In the genomic region with DNA sequence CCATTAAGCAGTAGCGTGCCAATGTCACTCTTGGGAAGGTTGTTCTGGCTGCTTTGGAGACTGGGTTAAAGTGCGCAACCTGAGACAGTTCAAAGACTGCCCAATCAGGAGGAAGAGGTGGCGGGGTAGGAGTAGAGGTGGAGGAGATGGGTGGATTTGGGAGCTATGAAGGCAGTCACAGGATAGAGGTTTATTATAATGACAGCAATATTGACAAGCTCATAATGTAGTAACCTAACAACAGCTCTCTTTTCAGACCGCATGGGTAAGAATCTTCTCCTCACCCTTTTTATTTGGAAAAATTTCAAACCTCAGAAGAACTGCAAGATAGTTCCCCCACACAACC, we compare ENCODE assay signal across 33 cellular contexts. TPM values are rescaled to one million over a fixed set of nuclear protein-coding genes. Genes with fewer than 3 reads are reported as not detected.
DNase-seq lines count a peak whose midpoint lies in the region; ATAC-seq, FAIRE-seq and TF ChIP-seq lines count a peak whose summit lies in the region.
"Had no signal": no experiment of that assay in that cellular context is flagged by ENCODE, and none has a peak within 500 bp of the region (broad histone marks: within the 10 kb centered on the region; RNA-seq: fewer than 3 reads in every experiment).

No MANE protein-coding gene starts in this region.

- H3K79me1 ChIP-seq in IMR-90 (ENCODE audit: low read depth in 1 of 2, low read length in 2 of 2): peaks cover 0 to 3% of the 10 kb centered on the region in 2 experiments; a peak in 1 of 4 replicates

- no peak overlapping the region for H4K91ac ChIP-seq in IMR-90 (ENCODE audit: insufficient read depth, low read depth, low read length)

- H4K8ac ChIP-seq in IMR-90 (ENCODE audit: low read depth in 2 of 2, low read length in 2 of 2): no peak overlapping the region

- no peak overlapping the region for H2AK9ac ChIP-seq in IMR-90 (replicated peaks; ENCODE audit: low read depth, low read length, poor library complexity)

- H3K18ac ChIP-seq in IMR-90 (ENCODE audit: low read depth, low read length): no peak overlapping the region

- no peak overlapping the region for H2AK5ac ChIP-seq in IMR-90 (ENCODE audit: low read depth, low read length)

- no peaks in the 10 kb centered on the region for H3K9me3 Mint-ChIP-seq in astrocyte (ENCODE audit: unreplicated experiment)
- H3K9me3 Mint-ChIP-seq in natural killer cell treated with Interleukin-12 subunit alpha and Interleukin-12 subunit beta and Interleukin-15 and Interleukin-18, amount 100 ng/mL, for 72 hours: no peaks in the 10 kb centered on the region
- H3K9me3 Mint-ChIP-seq: activated naive CD8-positive, alpha-beta T cell treated with anti-CD3 and anti-CD28 coated beads, Interleukin-2, amount 10 ng/mL, durations not matched to agents 7 days and 5 days; stimulated activated naive CD8-positive, alpha-beta T cell treated with anti-CD3 and anti-CD28 coated beads, Interleukin-15, amount 100 ng/mL, for 72 hours; T-helper 2 cell treated with Interferon-gamma antibody and Interleukin-4, amounts not matched to agents 5 μg/mL and 100 μg/mL, for 36 hours had no signal

- no peak for TF ChIP-seq RAD21 in IMR-90 (IDR thresholded peaks at IDR 0.05; ENCODE audit: low read length)

- no peaks in the 10 kb centered on the region for H3K36me3 Mint-ChIP-seq in astrocyte (ENCODE audit: low read depth, unreplicated experiment)
- no peaks in the 10 kb centered on the region for H3K36me3 Mint-ChIP-seq in natural killer cell treated with Interleukin-12 subunit alpha and Interleukin-12 subunit beta and Interleukin-15 and Interleukin-18, amount 100 ng/mL, for 72 hours
- H3K36me3 Mint-ChIP-seq: activated naive CD8-positive, alpha-beta T cell treated with anti-CD3 and anti-CD28 coated beads, Interleukin-2, amount 10 ng/mL, durations not matched to agents 7 days and 5 days had no signal

- no TSS peak for BruUV-seq in IMR-90 (replicated peaks; lab: Mats Ljungman, UMichigan)

- no peak overlapping the region for H3K4me3 ChIP-seq in IMR-90 (ENCODE audit: insufficient read depth, low read depth, low read length)
- H3K4me3 ChIP-seq in astrocyte (ENCODE audit: insufficient read depth, low read depth, low read length): no peak overlapping the region
- H3K4me3 ChIP-seq in right lobe of liver: no peak overlapping the region
- H3K4me3 ChIP-seq: esophagus muscularis mucosa, gastrocnemius medialis, ovary, tibial artery had no signal

- intact Hi-C loops in IMR-90 (cut with micrococcal nuclease): no loop called here
- intact Hi-C loops in right lobe of liver (cut with DNase I): loop anchor here in 1 of 2 donors (10.0 kb wide), 1 partner anchor 78 kb away; the partner anchor contains the start of gene SETD1B

- no peaks in the 10 kb centered on the region; the same call in 1 of the 2 replicates for H3K4me1 ChIP-seq in IMR-90 (ENCODE audit: control insufficient read depth, insufficient read depth, low read length)
- H3K4me1 ChIP-seq in astrocyte (ENCODE audit: insufficient read depth, low read length): no peaks in the 10 kb centered on the region
- peaks cover 0 to 13% (median 0%) of the 10 kb centered on the region in 4 donors for H3K4me1 ChIP-seq in right lobe of liver

- no peak overlapping the region for H3K4me2 ChIP-seq in IMR-90 (ENCODE audit: low read depth, low read length)
- H3K4me2 ChIP-seq in astrocyte (ENCODE audit: low read length): no peak overlapping the region
- H3K4me2 ChIP-seq: SK-N-SH had no signal

- no peak overlapping the region for H2BK20ac ChIP-seq in IMR-90 (ENCODE audit: low read depth, low read length)

- no peak overlapping the region for H2BK120ac ChIP-seq in IMR-90 (ENCODE audit: low read depth, low read length)

- POLR2A ChIA-PET in IMR-90 (lab: Charles Lee; ENCODE audit: unreplicated experiment): no interaction called here

- H3K27ac ChIP-seq in IMR-90 (ENCODE audit: insufficient read depth, low read length): no peak overlapping the region
- no peak overlapping the region for H3K27ac ChIP-seq in astrocyte (ENCODE audit: low read depth, low read length)
- H3K27ac ChIP-seq in right lobe of liver: peak overlapping the region in 1 of 3 donors; percentile 43
- H3K27ac ChIP-seq: esophagus muscularis mucosa, gastrocnemius medialis, ovary, tibial artery, VCaP had no signal

- TF ChIP-seq POLR2A in IMR-90 (IDR thresholded peaks at IDR 0.05; ENCODE audit: low read depth, low read length): no peak
- TF ChIP-seq POLR2A in right lobe of liver (IDR thresholded peaks at IDR 0.05): no peak

- H3K9me1 ChIP-seq in IMR-90 (ENCODE audit: insufficient read depth, low read length): 0 out of 2 replicates have a peak, but pooled peaks cover 6% of the 10 kb centered on the region

- H2AFZ ChIP-seq in IMR-90 (replicated peaks; ENCODE audit: low read length, poor library complexity) (peak overlapping the region; percentile 70), astrocyte (ENCODE audit: low read depth, low read length) (peak overlapping the region; percentile 26)

- FAIRE-seq in astrocyte (lab: Jason Lieb, UNC): no peak
- FAIRE-seq: GM12892 had no signal

- ATAC-seq in IMR-90 (ENCODE audit: low read depth): no peak
- ATAC-seq in right lobe of liver: peak; percentile 70 to 94 (median 80)
- ATAC-seq in GM19328 (IDR thresholded peaks at IDR 0.05; ENCODE audit: unreplicated experiment): no peak
- ATAC-seq in natural killer cell treated with Interleukin-12 subunit alpha and Interleukin-12 subunit beta and Interleukin-15 and Interleukin-18, amount 100 ng/mL, for 72 hours: no peak
- ATAC-seq: gastrocnemius medialis; right cardiac atrium; stimulated activated naive CD8-positive, alpha-beta T cell treated with anti-CD3 and anti-CD28 coated beads, Interleukin-15, amount 100 ng/mL, for 72 hours had no signal

- H2BK15ac ChIP-seq in IMR-90 (ENCODE audit: low read depth, low read length): no peak overlapping the region

- H3K27me3 ChIP-seq in IMR-90 (ENCODE audit: control insufficient read depth, insufficient read depth, low read length): no peaks in the 10 kb centered on the region
- no peaks in the 10 kb centered on the region for H3K27me3 ChIP-seq in astrocyte (ENCODE audit: insufficient read depth, low read length)
- H3K27me3 ChIP-seq in right lobe of liver: no peaks in the 10 kb centered on the region
- H3K27me3 ChIP-seq: gastrocnemius medialis, ovary, tibial artery had no signal

- no peak overlapping the region for H3K9ac ChIP-seq in IMR-90 (ENCODE audit: low read depth, low read length)
- H3K9ac ChIP-seq in astrocyte (ENCODE audit: low read length): no peak overlapping the region
- H3K9ac ChIP-seq: SK-N-SH had no signal

- CTCF ChIA-PET in IMR-90 (lab: Yijun Ruan, JAX): interaction anchor here (1.0 kb wide), 1 partner anchor 89 kb away, joined by 6 read pairs; no protein-coding TSS in a partner anchor

- H4K20me1 ChIP-seq in IMR-90 (ENCODE audit: insufficient read depth, low read length) (no peaks in the 10 kb centered on the region), astrocyte (ENCODE audit: insufficient read depth, low read length) (no peaks in the 10 kb centered on the region)

- in situ Hi-C loops in IMR-90 (cut with MboI; ENCODE audit: low sequenced_read_pairs): no loop called here

- H3K9me3 ChIP-seq in IMR-90 (ENCODE audit: control insufficient read depth, insufficient read depth, low read length): no peaks in the 10 kb centered on the region
- H3K9me3 ChIP-seq in astrocyte (ENCODE audit: insufficient read depth, low read depth, low read length): no peaks in the 10 kb centered on the region
- H3K9me3 ChIP-seq in right lobe of liver: no peaks in the 10 kb centered on the region
- H3K9me3 ChIP-seq: esophagus muscularis mucosa, gastrocnemius medialis, ovary, SK-N-SH, tibial artery had no signal

- no peak overlapping the region for H3K56ac ChIP-seq in IMR-90 (ENCODE audit: extremely low read depth, insufficient read depth, low read length)

- H3K23ac ChIP-seq in IMR-90 (ENCODE audit: low read depth, low read length): no peak overlapping the region

- TF ChIP-seq CTCF in IMR-90 (conservative IDR thresholded peaks at IDR 0.05; ENCODE audit: low read depth, low read length) (no peak), astrocyte (IDR thresholded peaks at IDR 0.05; ENCODE audit: insufficient read depth, low read depth, low read length) (no peak), right lobe of liver (IDR thresholded peaks at IDR 0.05) (no peak)

- H4K5ac ChIP-seq in IMR-90 (ENCODE audit: low read depth, low read length): no peak overlapping the region

- 40% methylated on average over 2 of the region's 4 CpGs; no CpG with 5 or more reads in 1 of the 2 experiments for WGBS in IMR-90 (ENCODE audit: extremely low coverage in 2 of 2, insufficient read length in 1 of 2), 2 experiments
- 25% methylated on average over 2 of the region's 4 CpGs for WGBS in right lobe of liver (ENCODE audit: insufficient coverage, low coverage, low lambda C conversion rate, missing lambda C conversion rate)

- no peak overlapping the region for H3K4ac ChIP-seq in IMR-90 (ENCODE audit: low read depth, low read length)

- no peak overlapping the region for H3K14ac ChIP-seq in IMR-90 (replicated peaks; ENCODE audit: low read depth, low read length)

- H3K36me3 ChIP-seq in IMR-90 (ENCODE audit: control insufficient read depth, insufficient read depth, low read length) (no peaks in the 10 kb centered on the region), astrocyte (ENCODE audit: insufficient read depth, low read length) (no peaks in the 10 kb centered on the region), right lobe of liver (no peaks in the 10 kb centered on the region)
- H3K36me3 ChIP-seq: esophagus muscularis mucosa, gastrocnemius medialis, ovary, tibial artery had no signal

- H2BK5ac ChIP-seq in IMR-90 (ENCODE audit: low read depth, low read length, poor library complexity, severe bottlenecking): peak overlapping the region; percentile 29

- H3K27me3 Mint-ChIP-seq in astrocyte (ENCODE audit: low read depth, unreplicated experiment): no peaks in the 10 kb centered on the region
- peaks cover 0 to 5% of the 10 kb centered on the region in 2 donors for H3K27me3 Mint-ChIP-seq in natural killer cell treated with Interleukin-12 subunit alpha and Interleukin-12 subunit beta and Interleukin-15 and Interleukin-18, amount 100 ng/mL, for 72 hours
- H3K27me3 Mint-ChIP-seq: stimulated activated naive CD8-positive, alpha-beta T cell treated with anti-CD3 and anti-CD28 coated beads, Interleukin-15, amount 100 ng/mL, for 72 hours had no signal

- DNase-seq in ELF-1 (ENCODE audit: low read depth, low spot score) (peak; percentile 20), IMR-90 (no peak), astrocyte (ENCODE audit: low read depth) (no peak), right lobe of liver (peak in 1 of 3 donors; percentile 66), DMS53 (lab: John Stamatoyannopoulos, UW) (no peak)
- no peak for DNase-seq in activated CD4-positive, CD25-positive, alpha-beta regulatory T cell treated with anti-CD3 and anti-CD28 coated beads, Interleukin-2, amount 50 U/mL, for 72 hours
- DNase-seq in natural killer cell treated with Interleukin-12 subunit alpha and Interleukin-12 subunit beta and Interleukin-15 and Interleukin-18, amount 100 ng/mL, for 72 hours (ENCODE audit: low spot score): no peak
- DNase-seq: activated CD4-positive, alpha-beta T cell treated with anti-CD3 and anti-CD28 coated beads, Interleukin-2, amount 50 U/mL, for 1 hour; activated CD8-positive, alpha-beta memory T cell treated with anti-CD3 and anti-CD28 coated beads, Interleukin-2, amount 50 U/mL, for 48 hours; activated naive CD8-positive, alpha-beta T cell treated with anti-CD3 and anti-CD28 coated beads, Interleukin-2, amount 10 ng/mL, durations not matched to agents 7 days and 5 days; effector CD8-positive, alpha-beta T cell; gastrocnemius medialis; hippocampal formation; islet precursor cell; KBM-7; MV-4-11; NCI-H1694; NCI-H526 treated with DMSO at 0.1 percent for 48 hours; ovary; right cardiac atrium; RPMI8226; SK-N-SH; stimulated activated CD4-positive, alpha-beta T cell treated with anti-CD3 and anti-CD28 coated beads, Interleukin-12 subunit alpha, Interleukin-12 subunit beta, amount 100 ng/mL, for 4 hours; stimulated activated CD4-positive, alpha-beta T cell treated with anti-CD3 and anti-CD28 coated beads, Interleukin-4, amount 100 ng/mL, for 4 hours; stimulated activated naive CD8-positive, alpha-beta T cell treated with anti-CD3 and anti-CD28 coated beads, Interleukin-15, amount 100 ng/mL, for 72 hours; tibial artery had no signal

- no peaks in the 10 kb centered on the region for H3K4me1 Mint-ChIP-seq in astrocyte (ENCODE audit: low read depth, unreplicated experiment)
- peaks cover under 1 to 7% of the 10 kb centered on the region in 2 donors for H3K4me1 Mint-ChIP-seq in natural killer cell treated with Interleukin-12 subunit alpha and Interleukin-12 subunit beta and Interleukin-15 and Interleukin-18, amount 100 ng/mL, for 72 hours (ENCODE audit: low read depth in 2 of 2)

- H3K4me3 Mint-ChIP-seq in astrocyte (ENCODE audit: unreplicated experiment): no peak overlapping the region
- H3K4me3 Mint-ChIP-seq in natural killer cell treated with Interleukin-12 subunit alpha and Interleukin-12 subunit beta and Interleukin-15 and Interleukin-18, amount 100 ng/mL, for 72 hours: no peak overlapping the region
- H3K4me3 Mint-ChIP-seq: activated naive CD8-positive, alpha-beta T cell treated with anti-CD3 and anti-CD28 coated beads, Interleukin-2, amount 10 ng/mL, durations not matched to agents 7 days and 5 days; stimulated activated naive CD8-positive, alpha-beta T cell treated with anti-CD3 and anti-CD28 coated beads, Interleukin-15, amount 100 ng/mL, for 72 hours; T-helper 2 cell treated with Interferon-gamma antibody and Interleukin-4, amounts not matched to agents 5 μg/mL and 100 μg/mL, for 36 hours had no signal

- no peaks in the 10 kb centered on the region for H3K79me2 ChIP-seq in astrocyte (ENCODE audit: insufficient read depth, low read length)

- dilution Hi-C loops in IMR-90 (cut with HindIII; ENCODE audit: low sequenced_read_pairs, unreplicated experiment): no loop called here

- no peak overlapping the region for H3K27ac Mint-ChIP-seq in astrocyte (ENCODE audit: unreplicated experiment)
- H3K27ac Mint-ChIP-seq in natural killer cell treated with Interleukin-12 subunit alpha and Interleukin-12 subunit beta and Interleukin-15 and Interleukin-18, amount 100 ng/mL, for 72 hours: no peak overlapping the region
- H3K27ac Mint-ChIP-seq: activated naive CD8-positive, alpha-beta T cell treated with anti-CD3 and anti-CD28 coated beads, Interleukin-2, amount 10 ng/mL, durations not matched to agents 7 days and 5 days; T-helper 2 cell treated with Interferon-gamma antibody and Interleukin-4, amounts not matched to agents 5 μg/mL and 100 μg/mL, for 36 hours had no signal

RNA-seq across cellular contexts. Expression of gene PSMD9, which starts 5.3 kb away (rescaled TPM):
- total RNA-seq in IMR-90 (2012; rRNA removed) (142 and 156 TPM in 2 replicates), astrocyte (59.0 and 63.4 TPM in 2 replicates), right lobe of liver (10 to 100 TPM; 20.0 to 56.4 (median 28.4) TPM)
- 135 and 138 TPM in 2 replicates for polyA plus RNA-seq in IMR-90 (2012; rRNA removed)
- polyA plus RNA-seq in IMR-90 (2012; cell fraction: cytosol; rRNA removed): 82.4 and 236 TPM in 2 replicates
- 75.4 and 108 TPM in 2 replicates for polyA plus RNA-seq in IMR-90 (2012; cell fraction: nucleus; rRNA removed; ENCODE audit: low replicate concordance)
- total RNA-seq in natural killer cell treated with Interleukin-12 subunit alpha and Interleukin-12 subunit beta and Interleukin-15 and Interleukin-18, amount 100 ng/mL, for 72 hours: 10 to 100 TPM; 56.0 to 61.3 TPM

RNA-seq across cellular contexts. Expression of gene HPD, which starts 24.6 kb away (rescaled TPM):
- total RNA-seq in IMR-90 (2012; rRNA removed) (0.18 TPM in 1 of 2 replicates, not detected in the other), astrocyte (not detected in 2 replicates), right lobe of liver (1,000 to 10,000 TPM in 4 of 6 experiments, 100 to 1,000 TPM in 2; 649 to 1,803 (median 1,080) TPM)
- 0.14 and 0.15 TPM in 2 replicates for polyA plus RNA-seq in IMR-90 (2012; rRNA removed)
- 0.08 and 0.13 TPM in 2 replicates for polyA plus RNA-seq in IMR-90 (2012; cell fraction: cytosol; rRNA removed)
- polyA plus RNA-seq in IMR-90 (2012; cell fraction: nucleus; rRNA removed; ENCODE audit: low replicate concordance): 0.38 and 0.45 TPM in 2 replicates
- total RNA-seq in natural killer cell treated with Interleukin-12 subunit alpha and Interleukin-12 subunit beta and Interleukin-15 and Interleukin-18, amount 100 ng/mL, for 72 hours: not detected
- total RNA-seq: activated naive CD8-positive, alpha-beta T cell treated with anti-CD3 and anti-CD28 coated beads, Interleukin-2, amount 10 ng/mL, durations not matched to agents 7 days and 5 days; chondrocyte; lung microvascular endothelial cell had no signal

RNA-seq across cellular contexts. Expression of gene CFAP251, which starts 35.1 kb away (rescaled TPM):
- total RNA-seq in IMR-90 (2012; rRNA removed) (9.1 and 9.4 TPM in 2 replicates), astrocyte (4.6 and 4.7 TPM in 2 replicates), right lobe of liver (1 to 10 TPM; 1.0 to 6.2 (median 2.4) TPM)
- polyA plus RNA-seq in IMR-90 (2012; rRNA removed): 6.8 and 7.8 TPM in 2 replicates
- polyA plus RNA-seq in IMR-90 (2012; cell fraction: cytosol; rRNA removed): 4.2 and 6.8 TPM in 2 replicates
- polyA plus RNA-seq in IMR-90 (2012; cell fraction: nucleus; rRNA removed; ENCODE audit: low replicate concordance): 5.3 and 12.5 TPM in 2 replicates
- total RNA-seq in natural killer cell treated with Interleukin-12 subunit alpha and Interleukin-12 subunit beta and Interleukin-15 and Interleukin-18, amount 100 ng/mL, for 72 hours: 1 to 10 TPM; 2.0 to 2.9 TPM

Comparison
In these comparisons a context has a peak if more than half of its experiments do, and no peak if none do; other contexts are left out.
1. ATAC-seq: peak in right lobe of liver (4 of 4); none in IMR-90 (single experiment), GM19328 (single experiment) and natural killer cell treated with Interleukin-12 subunit alpha and Interleukin-12 subunit beta and Interleukin-15 and Interleukin-18, amount 100 ng/mL, for 72 hours (0 of 2).
2. RNA of gene HPD, which starts 24.6 kb away (total RNA-seq): 649 to 1,803 TPM in right lobe of liver; 0.18 TPM in IMR-90, not detected in natural killer cell treated with Interleukin-12 subunit alpha and Interleukin-12 subunit beta and Interleukin-15 and Interleukin-18, amount 100 ng/mL, for 72 hours and not detected in astrocyte; every median in the first group is over 100 times any median in the second.